Comparison of ENCODE assay signal across 22 cellular contexts in genomic region chr13:112103971-112104872, GRCh38. TPM values are rescaled to one million over a fixed set of nuclear protein-coding genes. Genes with fewer than 3 reads are reported as not detected.
DNase-seq lines count a peak whose midpoint lies in the region; ATAC-seq and TF ChIP-seq lines count a peak whose summit lies in the region.
"Had no signal": no experiment of that assay in that cellular context is flagged by ENCODE, and none has a peak within 500 bp of the region (broad histone marks: within the 10 kb centered on the region; RNA-seq: fewer than 3 reads in every experiment).

No MANE protein-coding gene starts in this region.

- peaks cover 9% of the 10 kb centered on the region for H3K36me3 Mint-ChIP-seq in brain
- H3K36me3 Mint-ChIP-seq in activated naive CD4-positive, alpha-beta T cell treated with anti-CD3 and anti-CD28 coated beads for 36 hours (ENCODE audit: low read depth): no peaks in the 10 kb centered on the region

- no peak overlapping the region for H4K91ac ChIP-seq in trophoblast cell (ENCODE audit: low read depth, low read length)

- DNase-seq in DMS79 (lab: John Stamatoyannopoulos, UW) (peak; percentile 80), iPS-NIHi11 (ENCODE audit: low spot score) (peak; percentile 51), trophoblast cell (no peak), dedifferentiated amniotic fluid mesenchymal stem cell (ENCODE audit: extremely low spot score) (no peak)
- no peak for DNase-seq in activated naive CD4-positive, alpha-beta T cell treated with anti-CD3 and anti-CD28 coated beads for 36 hours
- DNase-seq: ACHN; activated CD8-positive, alpha-beta T cell treated with anti-CD3 and anti-CD28 coated beads, Interleukin-2, amount 10 ng/mL, durations not matched to agents 7 days and 5 days; adrenal gland; EL; GOT3; NCI-H146; NCI-H2227 treated with DMSO at 0.1 percent for 48 hours; stimulated activated CD4-positive, alpha-beta T cell treated with anti-CD3 and anti-CD28 coated beads, Interleukin-12 subunit alpha, Interleukin-12 subunit beta, amount 100 ng/mL, for 4 hours; stimulated activated naive CD4-positive, alpha-beta T cell had no signal

- H2AFZ ChIP-seq in trophoblast cell (ENCODE audit: insufficient read depth, low read length, poor library complexity): no peak overlapping the region

- H3K4ac ChIP-seq in trophoblast cell (ENCODE audit: low read depth, low read length): no peak overlapping the region

- H2BK5ac ChIP-seq in trophoblast cell (ENCODE audit: low read depth, low read length, poor library complexity): no peak overlapping the region

- no peak overlapping the region for H2BK120ac ChIP-seq in trophoblast cell (ENCODE audit: insufficient read depth, low read length, poor library complexity)

- H3K79me1 ChIP-seq in trophoblast cell (ENCODE audit: low read length): no peaks in the 10 kb centered on the region

- peak overlapping the region; percentile 42 for H3K4me3 ChIP-seq in trophoblast cell (ENCODE audit: low read depth, low read length)
- H3K4me3 ChIP-seq: adrenal gland, gastroesophageal sphincter had no signal

- peaks cover 9% of the 10 kb centered on the region for H3K9me3 ChIP-seq in trophoblast cell (ENCODE audit: insufficient read depth, low read depth, low read length)
- H3K9me3 ChIP-seq: adrenal gland, gastroesophageal sphincter had no signal

- no peak overlapping the region for H2BK12ac ChIP-seq in trophoblast cell (ENCODE audit: low read length)

- peak overlapping the region; percentile 65 to 81 (median 75) for H3K4me3 Mint-ChIP-seq in brain
- no peak overlapping the region for H3K4me3 Mint-ChIP-seq in activated naive CD4-positive, alpha-beta T cell treated with anti-CD3 and anti-CD28 coated beads for 36 hours
- H3K4me3 Mint-ChIP-seq: activated CD8-positive, alpha-beta T cell treated with anti-CD3 and anti-CD28 coated beads, Interleukin-2, amount 10 ng/mL, durations not matched to agents 7 days and 5 days had no signal

- no peak overlapping the region for H3K18ac ChIP-seq in trophoblast cell (ENCODE audit: low read length)

- H3K27ac Mint-ChIP-seq in brain: peak overlapping the region in 3 of 5 experiments; percentile 27 to 87 (median 87)
- no peak overlapping the region for H3K27ac Mint-ChIP-seq in activated naive CD4-positive, alpha-beta T cell treated with anti-CD3 and anti-CD28 coated beads for 36 hours
- H3K27ac Mint-ChIP-seq: activated CD8-positive, alpha-beta T cell treated with anti-CD3 and anti-CD28 coated beads, Interleukin-2, amount 10 ng/mL, durations not matched to agents 7 days and 5 days had no signal

- H3K27me3 Mint-ChIP-seq in brain: peaks cover 33% of the 10 kb centered on the region
- H3K27me3 Mint-ChIP-seq in activated naive CD4-positive, alpha-beta T cell treated with anti-CD3 and anti-CD28 coated beads for 36 hours (ENCODE audit: low read depth): peaks cover 65% of the 10 kb centered on the region

- no CpG with 5 or more reads among the region's 76 CpGs for WGBS in trophoblast cell (ENCODE audit: extremely low coverage, insufficient coverage, insufficient read length)

- peaks cover 8 to 17% of the 10 kb centered on the region in 2 experiments for H3K4me1 ChIP-seq in trophoblast cell (ENCODE audit: control insufficient read depth in 1 of 2, insufficient read depth in 2 of 2, low read length in 2 of 2)
- H3K4me1 ChIP-seq: adrenal gland had no signal

- intact Hi-C loops in activated naive CD4-positive, alpha-beta T cell treated with anti-CD3 and anti-CD28 coated beads for 36 hours (cut with micrococcal nuclease): no loop called here

- no peak overlapping the region for H4K8ac ChIP-seq in trophoblast cell (ENCODE audit: low read depth, low read length)

- peak overlapping the region; percentile 6 for H3K4me2 ChIP-seq in trophoblast cell (ENCODE audit: low read length)

- no peaks in the 10 kb centered on the region for H3K79me2 ChIP-seq in trophoblast cell (ENCODE audit: control insufficient read depth, insufficient read depth, low read length, poor library complexity)

- peaks cover 48% of the 10 kb centered on the region for H3K27me3 ChIP-seq in trophoblast cell (ENCODE audit: insufficient read depth, low read length)

- H3K9ac ChIP-seq in trophoblast cell (ENCODE audit: low read length): no peak overlapping the region

- H3K36me3 ChIP-seq in trophoblast cell (ENCODE audit: control insufficient read depth in 1 of 2, insufficient read depth in 2 of 2, low read length in 2 of 2): no peaks in the 10 kb centered on the region
- H3K36me3 ChIP-seq: adrenal gland, gastroesophageal sphincter had no signal

- H4K12ac ChIP-seq in trophoblast cell (ENCODE audit: low read depth, low read length): no peak overlapping the region

- CTCF ChIA-PET in activated naive CD4-positive, alpha-beta T cell treated with anti-CD3 and anti-CD28 coated beads for 36 hours (lab: Charles Lee): no interaction called here

- H2AK5ac ChIP-seq in trophoblast cell (ENCODE audit: low read length): no peak overlapping the region

- peaks cover 57% of the 10 kb centered on the region for H3K4me1 Mint-ChIP-seq in brain
- no peaks in the 10 kb centered on the region for H3K4me1 Mint-ChIP-seq in activated naive CD4-positive, alpha-beta T cell treated with anti-CD3 and anti-CD28 coated beads for 36 hours (ENCODE audit: low read depth)

- H3K9me3 Mint-ChIP-seq in brain: peaks cover 0 to 8% (median 4%) of the 10 kb centered on the region in 5 experiments
- H3K9me3 Mint-ChIP-seq in activated naive CD4-positive, alpha-beta T cell treated with anti-CD3 and anti-CD28 coated beads for 36 hours: no peaks in the 10 kb centered on the region

- ATAC-seq in GM21529 (IDR thresholded peaks at IDR 0.05; ENCODE audit: unreplicated experiment): no peak
- no peak for ATAC-seq in HG03432 (IDR thresholded peaks at IDR 0.05; ENCODE audit: unreplicated experiment)
- ATAC-seq: activated CD8-positive, alpha-beta T cell treated with anti-CD3 and anti-CD28 coated beads, Interleukin-2, amount 10 ng/mL, durations not matched to agents 7 days and 5 days; gastroesophageal sphincter had no signal

- H3K23ac ChIP-seq in trophoblast cell (ENCODE audit: low read length): no peak overlapping the region

- no peak overlapping the region for H3K27ac ChIP-seq in trophoblast cell (ENCODE audit: low read depth, low read length)
- H3K27ac ChIP-seq: adrenal gland, epithelial cell of prostate, gastroesophageal sphincter had no signal

- H3K14ac ChIP-seq in trophoblast cell (ENCODE audit: low read length): no peak overlapping the region

- no peak for TF ChIP-seq CTCF in brain (conservative IDR thresholded peaks at IDR 0.05)

RNA-seq across cellular contexts. Expression of gene SOX1, which starts 37.3 kb away (rescaled TPM):
- 98.5 TPM for polyA plus RNA-seq in brain (ENCODE audit: insufficient read depth, low read depth, low replicate concordance)
- polyA plus RNA-seq in trophoblast cell (2013): not detected in 2 replicates
- total RNA-seq in activated naive CD4-positive, alpha-beta T cell treated with anti-CD3 and anti-CD28 coated beads for 36 hours: not detected
- total RNA-seq: activated CD8-positive, alpha-beta T cell treated with anti-CD3 and anti-CD28 coated beads, Interleukin-2, amount 10 ng/mL, durations not matched to agents 7 days and 5 days; adrenal gland; M059J; posterior vena cava; urinary bladder had no signal
- polyA plus RNA-seq: adrenal gland, urinary bladder had no signal

Comparison
In these comparisons a context has a peak if more than half of its experiments do, and no peak if none do; other contexts are left out.
1. DNase-seq: peak in DMS79 (single experiment) and iPS-NIHi11 (single experiment); none in trophoblast cell (0 of 2), activated naive CD4-positive, alpha-beta T cell treated with anti-CD3 and anti-CD28 coated beads for 36 hours (single experiment) and dedifferentiated amniotic fluid mesenchymal stem cell (single experiment).